ENCODE assay signal across 32 cellular contexts in the genomic region with DNA sequence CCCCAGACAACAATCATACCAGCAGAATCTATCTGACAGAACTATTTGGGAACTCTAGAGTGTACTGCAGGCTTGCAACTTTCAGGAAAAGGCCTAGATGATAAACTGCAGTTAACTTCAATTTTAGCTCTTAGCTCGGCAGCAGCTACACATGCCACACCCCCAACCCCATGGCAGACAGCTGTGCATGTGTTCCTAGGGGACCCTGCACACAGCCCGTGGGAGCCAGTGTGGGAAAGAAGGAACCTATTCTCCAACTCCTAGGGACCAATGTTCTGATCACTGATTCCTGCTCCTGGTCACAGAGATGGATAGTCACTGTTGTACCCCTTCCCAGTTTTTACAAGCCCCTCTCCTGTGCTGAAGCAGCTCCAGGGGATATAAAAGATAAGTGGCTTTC.
"Had no signal": no experiment of that assay in that cellular context is flagged by ENCODE, and none has a peak within 500 bp of the region (broad histone marks: within the 10 kb centered on the region; RNA-seq: fewer than 3 reads in every experiment).

No MANE protein-coding gene starts in this region.

- H3K27ac Mint-ChIP-seq: naive thymus-derived CD4-positive, alpha-beta T cell; natural killer cell; nephron; neural progenitor cell; progenitor cell of endocrine pancreas; stimulated activated memory B cell treated with anti-CD40 and anti-IgM and Interleukin-4, amounts not matched to agents 10 μg/mL and 1 μg/mL and 100 μg/mL, for 72 hours; type B pancreatic cell had no signal

- ATAC-seq: naive thymus-derived CD4-positive, alpha-beta T cell; natural killer cell; psoas muscle; right cardiac atrium; right lobe of liver; stimulated activated memory B cell treated with anti-CD40 and anti-IgM and Interleukin-4, amounts not matched to agents 10 μg/mL and 1 μg/mL and 100 μg/mL, for 72 hours; stimulated activated naive CD8-positive, alpha-beta T cell treated with anti-CD3 and anti-CD28 coated beads, Interleukin-15, amount 100 ng/mL, for 72 hours; stimulated activated naive CD8-positive, alpha-beta T cell treated with anti-CD3 and anti-CD28 coated beads, Interleukin-15, Interleukin-2, amounts not matched to agents 100 U/mL and 50 U/mL, for 24 hours; upper lobe of right lung had no signal

- H3K9me3 ChIP-seq: ovary, right lobe of liver, suprapubic skin, testis, tibial artery, transverse colon, upper lobe of right lung, uterus had no signal

- H3K4me1 Mint-ChIP-seq: naive thymus-derived CD4-positive, alpha-beta T cell; natural killer cell; nephron; stimulated activated memory B cell treated with anti-CD40 and anti-IgM and Interleukin-4, amounts not matched to agents 10 μg/mL and 1 μg/mL and 100 μg/mL, for 72 hours; stimulated activated naive CD8-positive, alpha-beta T cell treated with anti-CD3 and anti-CD28 coated beads, Interleukin-15, amount 100 ng/mL, for 72 hours had no signal

- H3K27me3 ChIP-seq: neural progenitor cell, ovary, right lobe of liver, sigmoid colon, spleen, suprapubic skin, testis, tibial artery, transverse colon, upper lobe of right lung, uterus had no signal

- H3K27ac ChIP-seq: neural progenitor cell, ovary, parathyroid adenoma, psoas muscle, right lobe of liver, sigmoid colon, skin epidermis, spleen, suprapubic skin, testis, tibial artery, transverse colon, upper lobe of right lung, uterus had no signal

- H3K4me3 ChIP-seq: neural progenitor cell, ovary, psoas muscle, right lobe of liver, sigmoid colon, skin epidermis, smooth muscle cell, spleen, suprapubic skin, testis, tibial artery, transverse colon, upper lobe of right lung, uterus had no signal

- H3K9me3 Mint-ChIP-seq: stimulated activated naive CD8-positive, alpha-beta T cell treated with anti-CD3 and anti-CD28 coated beads, Interleukin-15, amount 100 ng/mL, for 72 hours; type B pancreatic cell had no signal

- H3K9ac ChIP-seq: neural progenitor cell, parathyroid adenoma had no signal

- H3K36me3 Mint-ChIP-seq: natural killer cell; neural progenitor cell; stimulated activated memory B cell treated with anti-CD40 and anti-IgM and Interleukin-4, amounts not matched to agents 10 μg/mL and 1 μg/mL and 100 μg/mL, for 72 hours; type B pancreatic cell had no signal

- DNase-seq: naive thymus-derived CD4-positive, alpha-beta T cell; natural killer cell; occipital lobe; ovary; psoas muscle; right cardiac atrium; right lobe of liver; sigmoid colon; spleen; stimulated activated CD4-positive, alpha-beta T cell treated with anti-CD3 and anti-CD28 coated beads, Interleukin-12 subunit alpha, Interleukin-12 subunit beta, amount 100 ng/mL, for 4 hours; stimulated activated CD4-positive, alpha-beta T cell treated with anti-CD3 and anti-CD28 coated beads, Interleukin-1b, Interleukin-23, amount 100 ng/mL, for 48 hours; stimulated activated CD4-positive, alpha-beta T cell treated with anti-CD3 and anti-CD28 coated beads, Interleukin-4, amount 100 ng/mL, for 1 hour; stimulated activated CD4-positive, alpha-beta T cell treated with anti-CD3 and anti-CD28 coated beads, Interleukin-4, amount 100 ng/mL, for 4 hours; stimulated activated CD8-positive, alpha-beta memory T cell treated with anti-CD3 and anti-CD28 coated beads, Interleukin-4, amount 100 ng/mL, for 48 hours; stimulated activated naive CD4-positive, alpha-beta T cell; stimulated activated naive CD8-positive, alpha-beta T cell treated with anti-CD3 and anti-CD28 coated beads, Interleukin-15, amount 100 ng/mL, for 72 hours; stimulated activated naive CD8-positive, alpha-beta T cell treated with anti-CD3 and anti-CD28 coated beads, Interleukin-15, Interleukin-2, amounts not matched to agents 100 U/mL and 50 U/mL, for 24 hours; substantia nigra; testis; tibial artery; transverse colon; upper lobe of right lung; uterus had no signal

- H3K36me3 ChIP-seq: neural progenitor cell, ovary, right lobe of liver, sigmoid colon, spleen, suprapubic skin, tibial artery, transverse colon, upper lobe of right lung, uterus had no signal

- H3K4me1 ChIP-seq: neural progenitor cell, parathyroid adenoma, psoas muscle, right lobe of liver, sigmoid colon, spleen, suprapubic skin, testis, tibial artery, transverse colon, upper lobe of right lung, uterus had no signal

- H3K27me3 Mint-ChIP-seq: stimulated activated memory B cell treated with anti-CD40 and anti-IgM and Interleukin-4, amounts not matched to agents 10 μg/mL and 1 μg/mL and 100 μg/mL, for 72 hours had no signal

- H3K4me3 Mint-ChIP-seq: naive thymus-derived CD4-positive, alpha-beta T cell; natural killer cell; nephron; neural progenitor cell; stimulated activated memory B cell treated with anti-CD40 and anti-IgM and Interleukin-4, amounts not matched to agents 10 μg/mL and 1 μg/mL and 100 μg/mL, for 72 hours; stimulated activated naive CD8-positive, alpha-beta T cell treated with anti-CD3 and anti-CD28 coated beads, Interleukin-15, amount 100 ng/mL, for 72 hours; type B pancreatic cell had no signal
